19 cellular contexts compared by ENCODE assay signal in genomic region chr10:119425102-119425880, GRCh38.
DNase-seq lines count a peak whose midpoint lies in the region; ATAC-seq, FAIRE-seq and TF ChIP-seq lines count a peak whose summit lies in the region.
"Had no signal": no experiment of that assay in that cellular context is flagged by ENCODE, and none has a peak within 500 bp of the region (broad histone marks: within the 10 kb centered on the region; RNA-seq: fewer than 3 reads in every experiment).

No MANE protein-coding gene starts in this region.

- FAIRE-seq in astrocyte (lab: Jason Lieb, UNC) = no peak
- FAIRE-seq: GM12891, GM19239, K562 had no signal

- H3K27ac Mint-ChIP-seq in astrocyte (ENCODE audit: unreplicated experiment) = no peak overlapping the region
- peak overlapping the region in 4 of 6 donors; percentile 58 to 76 (median 72) for H3K27ac Mint-ChIP-seq in naive B cell
- peak overlapping the region; percentile 13 for H3K27ac Mint-ChIP-seq in stimulated activated effector memory CD8-positive, alpha-beta T cell treated with anti-CD3 and anti-CD28 coated beads, Interleukin-12 subunit alpha, Interleukin-12 subunit beta, amount 100 ng/mL, for 72 hours

- peaks cover 4% of the 10 kb centered on the region for H3K36me3 Mint-ChIP-seq in astrocyte (ENCODE audit: low read depth, unreplicated experiment)
- H3K36me3 Mint-ChIP-seq in naive B cell = peaks cover 0 to 6% of the 10 kb centered on the region in 2 donors
- peaks cover 11% of the 10 kb centered on the region for H3K36me3 Mint-ChIP-seq in stimulated activated effector memory CD8-positive, alpha-beta T cell treated with anti-CD3 and anti-CD28 coated beads, Interleukin-12 subunit alpha, Interleukin-12 subunit beta, amount 100 ng/mL, for 72 hours

- TF ChIP-seq CTCF in HEK293 (tag by site-specific recombination; IDR thresholded peaks at IDR 0.05) (no peak), astrocyte (IDR thresholded peaks at IDR 0.05; ENCODE audit: insufficient read depth, low read depth, low read length) (no peak), lower lobe of right lung (IDR thresholded peaks at IDR 0.05) (no peak)

- H3K9me3 ChIP-seq in HEK293 (ENCODE audit: control insufficient read depth, insufficient read depth, low read depth, low read length) (no peaks in the 10 kb centered on the region), astrocyte (ENCODE audit: insufficient read depth, low read depth, low read length) (no peaks in the 10 kb centered on the region), lower lobe of right lung (no peaks in the 10 kb centered on the region)

- peaks cover 41% of the 10 kb centered on the region for H4K20me1 ChIP-seq in astrocyte (ENCODE audit: insufficient read depth, low read length)

- CTCF ChIA-PET in HEK293 (lab: Yijun Ruan, JAX) = interaction anchor here (0.6 to 0.9 kb wide), 5 partner anchors 19 to 591 kb away, joined by 3 to 4 read pairs (median 3); no protein-coding TSS in a partner anchor

- H3K27me3 ChIP-seq in astrocyte (ENCODE audit: insufficient read depth, low read length) (no peaks in the 10 kb centered on the region), lower lobe of right lung (ENCODE audit: low read depth) (no peaks in the 10 kb centered on the region)

- H3K4me1 Mint-ChIP-seq in astrocyte (ENCODE audit: low read depth, unreplicated experiment) (peaks cover 21% of the 10 kb centered on the region), naive B cell (peaks cover 0 to 12% (median 9%) of the 10 kb centered on the region in 3 donors)
- no peaks in the 10 kb centered on the region for H3K4me1 Mint-ChIP-seq in stimulated activated effector memory CD8-positive, alpha-beta T cell treated with anti-CD3 and anti-CD28 coated beads, Interleukin-12 subunit alpha, Interleukin-12 subunit beta, amount 100 ng/mL, for 72 hours

- no peak overlapping the region for H3K4me3 ChIP-seq in HEK293 (ENCODE audit: low read depth, low read length)
- no peak overlapping the region for H3K4me3 ChIP-seq in astrocyte (ENCODE audit: insufficient read depth, low read depth, low read length)
- H3K4me3 ChIP-seq in lower lobe of right lung = no peak overlapping the region
- H3K4me3 ChIP-seq: K562 had no signal

- H3K4me2 ChIP-seq in astrocyte (ENCODE audit: low read length) = no peak overlapping the region

- H3K27me3 Mint-ChIP-seq in astrocyte (ENCODE audit: low read depth, unreplicated experiment) (peaks cover 25% of the 10 kb centered on the region), naive B cell (no peaks in the 10 kb centered on the region)
- H3K27me3 Mint-ChIP-seq: CD4-positive, alpha-beta memory T cell had no signal

- no peak overlapping the region for H2AFZ ChIP-seq in astrocyte (ENCODE audit: low read depth, low read length)

- no peaks in the 10 kb centered on the region for H3K79me2 ChIP-seq in astrocyte (ENCODE audit: insufficient read depth, low read length)

- H3K9ac ChIP-seq in astrocyte (ENCODE audit: low read length) = no peak overlapping the region

- H3K4me3 Mint-ChIP-seq in astrocyte (ENCODE audit: unreplicated experiment) = peak overlapping the region; percentile 60
- no peak overlapping the region for H3K4me3 Mint-ChIP-seq in naive B cell
- H3K4me3 Mint-ChIP-seq in stimulated activated effector memory CD8-positive, alpha-beta T cell treated with anti-CD3 and anti-CD28 coated beads, Interleukin-12 subunit alpha, Interleukin-12 subunit beta, amount 100 ng/mL, for 72 hours = no peak overlapping the region
- H3K4me3 Mint-ChIP-seq: CD4-positive, alpha-beta memory T cell had no signal

- H3K36me3 ChIP-seq in HEK293 (ENCODE audit: control insufficient read depth in 2 of 2, insufficient read depth in 1 of 2, low read length in 2 of 2) = peaks cover 5 to 17% of the 10 kb centered on the region in 2 experiments; a peak in 2 of 3 replicates
- H3K36me3 ChIP-seq in astrocyte (ENCODE audit: insufficient read depth, low read length) = no peaks in the 10 kb centered on the region
- H3K36me3 ChIP-seq in lower lobe of right lung = peaks cover 55% of the 10 kb centered on the region

- H3K27ac ChIP-seq in HEK293 (ENCODE audit: extremely low read depth, low read depth, low read length) (no peak overlapping the region), astrocyte (ENCODE audit: low read depth, low read length) (no peak overlapping the region), lower lobe of right lung (no peak overlapping the region)

- intact Hi-C loops in lower lobe of right lung (cut with DNase I) = no loop called here

- DNase-seq in astrocyte (ENCODE audit: low read depth) (no peak), naive B cell (no peak), cerebellar cortex (ENCODE audit: low spot score) (no peak), lower lobe of right lung (no peak), NCI-H226 (no peak)
- no peak for DNase-seq in stimulated activated effector memory CD8-positive, alpha-beta T cell treated with anti-CD3 and anti-CD28 coated beads, Interleukin-12 subunit alpha, Interleukin-12 subunit beta, amount 100 ng/mL, for 72 hours (ENCODE audit: low spot score in 2 of 2)
- DNase-seq: CD4-positive, alpha-beta memory T cell; DND-41; NCI-H1092 treated with DMSO at 0.1 percent for 48 hours; NCI-H1436 treated with DMSO at 0.1 percent for 48 hours; NCI-H2029; NCI-H2171 treated with DMSO at 0.1 percent for 48 hours; NCI-H446; NCI-H526 had no signal

- ATAC-seq in naive B cell (ENCODE audit: low read depth in 2 of 2) = no peak
- no peak for ATAC-seq in stimulated activated effector memory CD8-positive, alpha-beta T cell treated with anti-CD3 and anti-CD28 coated beads, Interleukin-12 subunit alpha, Interleukin-12 subunit beta, amount 100 ng/mL, for 72 hours
- ATAC-seq in lower lobe of right lung = no peak
- ATAC-seq: K562, Right ventricle myocardium inferior had no signal

- H3K4me1 ChIP-seq in HEK293 (ENCODE audit: control insufficient read depth, insufficient read depth, low read length) (no peaks in the 10 kb centered on the region), astrocyte (ENCODE audit: insufficient read depth, low read length) (peaks cover 8% of the 10 kb centered on the region), lower lobe of right lung (peaks cover 12% of the 10 kb centered on the region)

- H3K9me3 Mint-ChIP-seq in astrocyte (ENCODE audit: unreplicated experiment) (no peaks in the 10 kb centered on the region), naive B cell (no peaks in the 10 kb centered on the region)
- H3K9me3 Mint-ChIP-seq in stimulated activated effector memory CD8-positive, alpha-beta T cell treated with anti-CD3 and anti-CD28 coated beads, Interleukin-12 subunit alpha, Interleukin-12 subunit beta, amount 100 ng/mL, for 72 hours = no peaks in the 10 kb centered on the region
- H3K9me3 Mint-ChIP-seq: CD4-positive, alpha-beta memory T cell had no signal

- POLR2A ChIA-PET in HEK293 (lab: Yijun Ruan, JAX) = no interaction called here

TF ChIP-seq in HEK293, 187 proteins besides CTCF, POLR2A, EP300 and RAD21:
- TF ChIP-seq ZNF155 (tag by site-specific recombination; IDR thresholded peaks at IDR 0.05) = no peak
- TF ChIP-seq, protein P1, sequence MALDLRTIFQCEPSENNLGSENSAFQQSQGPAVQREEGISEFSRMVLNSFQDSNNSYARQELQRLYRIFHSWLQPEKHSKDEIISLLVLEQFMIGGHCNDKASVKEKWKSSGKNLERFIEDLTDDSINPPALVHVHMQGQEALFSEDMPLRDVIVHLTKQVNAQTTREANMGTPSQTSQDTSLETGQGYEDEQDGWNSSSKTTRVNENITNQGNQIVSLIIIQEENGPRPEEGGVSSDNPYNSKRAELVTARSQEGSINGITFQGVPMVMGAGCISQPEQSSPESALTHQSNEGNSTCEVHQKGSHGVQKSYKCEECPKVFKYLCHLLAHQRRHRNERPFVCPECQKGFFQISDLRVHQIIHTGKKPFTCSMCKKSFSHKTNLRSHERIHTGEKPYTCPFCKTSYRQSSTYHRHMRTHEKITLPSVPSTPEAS (tag by site-specific recombination; IDR thresholded peaks at IDR 0.05) = peak; percentile 91
TF ChIP-seq in HEK293: peak in this region for 1.
